16 cellular contexts compared by ENCODE assay signal in genomic region chr3:67044955-67045354, GRCh38.
"Had no signal": no experiment of that assay in that cellular context is flagged by ENCODE, and none has a peak within 500 bp of the region (broad histone marks: within the 10 kb centered on the region; RNA-seq: fewer than 3 reads in every experiment).

No MANE protein-coding gene starts in this region.

- H3K27me3 Mint-ChIP-seq: activated naive CD8-positive, alpha-beta T cell treated with anti-CD3 and anti-CD28 coated beads, Interleukin-2, amount 50 U/mL, for 24 hours; progenitor cell of endocrine pancreas; type B pancreatic cell had no signal

- DNase-seq: activated CD4-positive, alpha-beta T cell treated with anti-CD3 and anti-CD28 coated beads for 4 hours; activated naive CD4-positive, alpha-beta T cell; activated naive CD8-positive, alpha-beta T cell treated with anti-CD3 and anti-CD28 coated beads, Interleukin-2, amount 50 U/mL, for 24 hours; effector CD8-positive, alpha-beta T cell; gastrocnemius medialis; lower lobe of right lung; naive thymus-derived CD8-positive, alpha-beta T cell; nucleus accumbens; right lobe of liver; spleen; stimulated activated CD4-positive, alpha-beta T cell treated with anti-CD3 and anti-CD28 coated beads, Interleukin-1b, Interleukin-23, amount 100 ng/mL, for 48 hours; stimulated activated naive CD4-positive, alpha-beta T cell treated with Interleukin-2 at 50 U/mL for 16 hours; T-helper 9 cell had no signal

- ATAC-seq: activated naive CD8-positive, alpha-beta T cell treated with anti-CD3 and anti-CD28 coated beads, Interleukin-2, amount 50 U/mL, for 24 hours; gastrocnemius medialis; naive thymus-derived CD8-positive, alpha-beta T cell had no signal

- H3K9me3 Mint-ChIP-seq: activated T-helper 1 cell treated with anti-CD3 and anti-CD28 coated beads, Interleukin-12 subunit alpha, Interleukin-12 subunit beta, Interleukin-2, Interleukin-4 antibody, amounts not matched to agents 30 ng/mL and 10 ng/mL and 1 ng/mL, durations not matched to agents 14 hours and 24 hours and 36 hours; type B pancreatic cell had no signal

- H3K27ac Mint-ChIP-seq: activated naive CD8-positive, alpha-beta T cell treated with anti-CD3 and anti-CD28 coated beads, Interleukin-2, amount 50 U/mL, for 24 hours; activated T-helper 1 cell treated with anti-CD3 and anti-CD28 coated beads, Interleukin-12 subunit alpha, Interleukin-12 subunit beta, Interleukin-2, Interleukin-4 antibody, amounts not matched to agents 30 ng/mL and 10 ng/mL and 1 ng/mL, durations not matched to agents 14 hours and 24 hours and 36 hours; naive thymus-derived CD8-positive, alpha-beta T cell; progenitor cell of endocrine pancreas; type B pancreatic cell had no signal

- H3K36me3 Mint-ChIP-seq: naive thymus-derived CD8-positive, alpha-beta T cell; type B pancreatic cell had no signal

- H3K4me3 Mint-ChIP-seq: activated naive CD8-positive, alpha-beta T cell treated with anti-CD3 and anti-CD28 coated beads, Interleukin-2, amount 50 U/mL, for 24 hours; activated T-helper 1 cell treated with anti-CD3 and anti-CD28 coated beads, Interleukin-12 subunit alpha, Interleukin-12 subunit beta, Interleukin-2, Interleukin-4 antibody, amounts not matched to agents 30 ng/mL and 10 ng/mL and 1 ng/mL, durations not matched to agents 14 hours and 24 hours and 36 hours; naive thymus-derived CD8-positive, alpha-beta T cell; type B pancreatic cell had no signal
